8 cellular contexts compared by ENCODE assay signal in genomic region chr6:42784739-42785498, GRCh38. TPM values are rescaled to one million over a fixed set of nuclear protein-coding genes. Genes with fewer than 3 reads are reported as not detected.
DNase-seq lines count a peak whose midpoint lies in the region; ATAC-seq and TF ChIP-seq lines count a peak whose summit lies in the region.

No MANE protein-coding gene starts in this region.

- H3K4me1 Mint-ChIP-seq in activated CD4-positive, alpha-beta T cell treated with anti-CD3 and anti-CD28 coated beads, Interleukin-2, amount 10 ng/mL, durations not matched to agents 24 days and 14 days, result peaks cover 36% of the 10 kb centered on the region

- intact Hi-C loops in activated CD4-positive, alpha-beta T cell treated with anti-CD3 and anti-CD28 coated beads, Interleukin-2, amount 10 ng/mL, durations not matched to agents 24 days and 14 days (cut with micrococcal nuclease), result no loop called here
- intact Hi-C loops in right lobe of liver (cut with DNase I), result no loop called here

- H3K36me3 ChIP-seq in adipocyte (ENCODE audit: control insufficient read depth, insufficient read depth, low read length, severe bottlenecking) (no peaks in the 10 kb centered on the region), right lobe of liver (no peaks in the 10 kb centered on the region), tibial nerve (no peaks in the 10 kb centered on the region)

- TF ChIP-seq EP300 in tibial nerve (IDR thresholded peaks at IDR 0.05), result no peak

- no peaks in the 10 kb centered on the region for H3K9me3 Mint-ChIP-seq in activated CD4-positive, alpha-beta T cell treated with anti-CD3 and anti-CD28 coated beads, Interleukin-2, amount 10 ng/mL, durations not matched to agents 24 days and 14 days

- no peak for DNase-seq in activated CD4-positive, alpha-beta T cell treated with anti-CD3 and anti-CD28 coated beads, Interleukin-2, amount 10 ng/mL, durations not matched to agents 24 days and 14 days
- DNase-seq in activated CD4-positive, alpha-beta T cell treated with anti-CD3 and anti-CD28 coated beads for 4 hours, result no peak
- DNase-seq in adipocyte (ENCODE audit: low read depth), result no peak
- DNase-seq in right lobe of liver, result no peak
- no peak for DNase-seq in tibial nerve (ENCODE audit: low spot score in 2 of 2)
- no peak for DNase-seq in SKM-1 (lab: John Stamatoyannopoulos, UW; ENCODE audit: unreplicated experiment)
- no peak for DNase-seq in NCI-H2081 treated with DMSO at 0.1 percent for 48 hours (lab: John Stamatoyannopoulos, UW)
- DNase-seq in GM10266 (ENCODE audit: extremely low spot score), result no peak

- WGBS in right lobe of liver (ENCODE audit: insufficient coverage, low coverage, low lambda C conversion rate, missing lambda C conversion rate), result 59% methylated on average over 11 of the region's 12 CpGs
- WGBS in tibial nerve, 2 donors, result 59 to 60% methylated on average over 12 of the region's 12 CpGs

- H3K27me3 Mint-ChIP-seq in activated CD4-positive, alpha-beta T cell treated with anti-CD3 and anti-CD28 coated beads, Interleukin-2, amount 10 ng/mL, durations not matched to agents 24 days and 14 days, result no peaks in the 10 kb centered on the region

- TF ChIP-seq POLR2A in right lobe of liver (IDR thresholded peaks at IDR 0.05), result no peak
- TF ChIP-seq POLR2A in tibial nerve (IDR thresholded peaks at IDR 0.05), result no peak

- no peak for ATAC-seq in right lobe of liver

- H3K4me3 Mint-ChIP-seq in activated CD4-positive, alpha-beta T cell treated with anti-CD3 and anti-CD28 coated beads, Interleukin-2, amount 10 ng/mL, durations not matched to agents 24 days and 14 days, result no peak overlapping the region

- H3K27me3 ChIP-seq in adipocyte (replicated peaks; ENCODE audit: control insufficient read depth, insufficient read depth, low read length) (no peaks in the 10 kb centered on the region), right lobe of liver (no peaks in the 10 kb centered on the region), tibial nerve (no peaks in the 10 kb centered on the region)

- H3K27ac Mint-ChIP-seq in activated CD4-positive, alpha-beta T cell treated with anti-CD3 and anti-CD28 coated beads, Interleukin-2, amount 10 ng/mL, durations not matched to agents 24 days and 14 days, result peak overlapping the region; percentile 98

- H3K27ac ChIP-seq in right lobe of liver, result peak overlapping the region in 2 of 3 donors; percentile 100
- H3K27ac ChIP-seq in tibial nerve, result peak overlapping the region; percentile 98 to 100 (median 99)

- H3K9me3 ChIP-seq in adipocyte (ENCODE audit: control insufficient read depth, low read length), result no peaks in the 10 kb centered on the region
- no peaks in the 10 kb centered on the region for H3K9me3 ChIP-seq in right lobe of liver
- no peaks in the 10 kb centered on the region for H3K9me3 ChIP-seq in tibial nerve

- TF ChIP-seq CTCF in right lobe of liver (IDR thresholded peaks at IDR 0.05), result no peak
- no peak for TF ChIP-seq CTCF in tibial nerve (IDR thresholded peaks at IDR 0.05)
- TF ChIP-seq CTCF in GM10266 (IDR thresholded peaks at IDR 0.05; ENCODE audit: control insufficient read depth, insufficient read depth, low read depth, missing control alignments), result no peak

- H3K4me1 ChIP-seq in adipocyte (ENCODE audit: control insufficient read depth, insufficient read depth, low read length), result peaks cover 36% of the 10 kb centered on the region
- H3K4me1 ChIP-seq in right lobe of liver, result peaks cover 0 to 15% (median 7%) of the 10 kb centered on the region in 4 donors
- peaks cover 0 to 67% (median 41%) of the 10 kb centered on the region in 4 donors for H3K4me1 ChIP-seq in tibial nerve

- peaks cover 24% of the 10 kb centered on the region for H3K36me3 Mint-ChIP-seq in activated CD4-positive, alpha-beta T cell treated with anti-CD3 and anti-CD28 coated beads, Interleukin-2, amount 10 ng/mL, durations not matched to agents 24 days and 14 days (ENCODE audit: low read depth)

- H3K9ac ChIP-seq in adipocyte (ENCODE audit: low read length), result peak overlapping the region; percentile 99

- H3K4me3 ChIP-seq in adipocyte (ENCODE audit: low read length) (peak overlapping the region; percentile 99), right lobe of liver (peak overlapping the region; percentile 71 to 83 (median 76)), tibial nerve (peak overlapping the region; percentile 63 to 100 (median 92))

RNA-seq across cellular contexts. Expression of gene BICRAL, which starts 3.1 kb away (rescaled TPM):
- 12.5 and 12.9 TPM in 2 replicates for total RNA-seq in activated CD4-positive, alpha-beta T cell treated with anti-CD3 and anti-CD28 coated beads, Interleukin-2, amount 10 ng/mL, durations not matched to agents 24 days and 14 days
- total RNA-seq in right lobe of liver, result 1 to 10 TPM; 4.3 to 6.0 (median 5.5) TPM
- 10 to 100 TPM; 17.1 to 25.1 (median 23.2) TPM for total RNA-seq in tibial nerve

RNA-seq across cellular contexts. Expression of gene TBCC, which starts 39.0 kb away (rescaled TPM):
- total RNA-seq in activated CD4-positive, alpha-beta T cell treated with anti-CD3 and anti-CD28 coated beads, Interleukin-2, amount 10 ng/mL, durations not matched to agents 24 days and 14 days, result 18.4 TPM in 2 replicates
- total RNA-seq in right lobe of liver (10 to 100 TPM in 2 of 6 experiments, 1 to 10 TPM in 4; 5.4 to 12.2 (median 6.3) TPM), tibial nerve (10 to 100 TPM; 20.7 to 29.4 (median 25.4) TPM)
